Comparison of ENCODE assay signal across 1 cellular context in the genomic region with DNA sequence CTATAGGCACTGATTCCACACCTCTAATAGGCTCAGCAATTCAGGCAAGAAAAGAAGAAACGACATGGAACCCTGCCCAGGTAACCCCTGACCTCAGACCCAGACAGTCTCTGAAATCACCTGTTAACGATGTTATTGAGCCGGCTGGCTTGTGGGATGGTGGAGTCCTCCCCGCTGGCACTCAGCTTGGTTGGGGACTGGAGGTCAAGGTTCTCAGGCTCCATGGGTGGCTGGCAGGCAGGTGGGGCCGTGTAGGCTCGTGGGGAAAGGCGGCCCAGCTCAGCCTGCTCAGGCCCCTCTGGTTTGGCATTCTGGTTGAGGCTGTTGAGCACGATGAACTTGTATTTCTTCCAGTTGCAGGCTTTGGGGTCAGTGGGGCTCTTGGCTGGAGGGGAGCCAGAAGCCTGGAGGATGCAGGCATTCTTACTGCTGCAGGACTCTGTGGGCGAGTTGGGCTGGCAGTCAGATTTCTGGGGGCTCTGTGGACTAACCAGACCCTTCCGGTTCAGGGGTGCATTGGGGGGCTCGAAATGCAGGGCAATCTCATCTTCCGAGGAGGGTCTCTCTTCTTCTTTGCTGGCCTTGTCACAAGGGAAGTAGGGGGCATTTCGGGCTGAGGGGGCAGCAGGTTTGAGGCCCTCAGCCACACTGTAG.
TF ChIP-seq lines count a peak whose summit lies in the region.

No MANE protein-coding gene starts in this region.

TF ChIP-seq in IMR-90, 13 proteins besides CTCF, POLR2A, EP300 and RAD21:
- no peak for TF ChIP-seq NFE2L2 (IDR thresholded peaks at IDR 0.05; ENCODE audit: low read depth, low read length)
- no peak for TF ChIP-seq SMC3 (IDR thresholded peaks at IDR 0.05; ENCODE audit: low read depth, low read length)
- no peak for TF ChIP-seq BHLHE40 (IDR thresholded peaks at IDR 0.05; ENCODE audit: low read depth, low read length)
- TF ChIP-seq, protein P1, sequence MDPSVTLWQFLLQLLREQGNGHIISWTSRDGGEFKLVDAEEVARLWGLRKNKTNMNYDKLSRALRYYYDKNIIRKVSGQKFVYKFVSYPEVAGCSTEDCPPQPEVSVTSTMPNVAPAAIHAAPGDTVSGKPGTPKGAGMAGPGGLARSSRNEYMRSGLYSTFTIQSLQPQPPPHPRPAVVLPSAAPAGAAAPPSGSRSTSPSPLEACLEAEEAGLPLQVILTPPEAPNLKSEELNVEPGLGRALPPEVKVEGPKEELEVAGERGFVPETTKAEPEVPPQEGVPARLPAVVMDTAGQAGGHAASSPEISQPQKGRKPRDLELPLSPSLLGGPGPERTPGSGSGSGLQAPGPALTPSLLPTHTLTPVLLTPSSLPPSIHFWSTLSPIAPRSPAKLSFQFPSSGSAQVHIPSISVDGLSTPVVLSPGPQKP (IDR thresholded peaks at IDR 0.05; ENCODE audit: borderline replicate concordance, low read depth, low read length), result no peak
- no peak for TF ChIP-seq RCOR1 (IDR thresholded peaks at IDR 0.05; ENCODE audit: insufficient replicate concordance, low read length)
- no peak for TF ChIP-seq MAFK (IDR thresholded peaks at IDR 0.05; ENCODE audit: low read depth, low read length)
- TF ChIP-seq MAZ (IDR thresholded peaks at IDR 0.05; ENCODE audit: borderline replicate concordance, low read depth, low read length), result no peak
- no peak for TF ChIP-seq CHD1 (IDR thresholded peaks at IDR 0.05; ENCODE audit: low read depth, low read length)
- no peak for TF ChIP-seq RFX5 (IDR thresholded peaks at IDR 0.05; ENCODE audit: low read depth, low read length)
- no peak for TF ChIP-seq USF2 (IDR thresholded peaks at IDR 0.05; ENCODE audit: low read depth, low read length)
- TF ChIP-seq FOS (IDR thresholded peaks at IDR 0.05; ENCODE audit: low read depth, low read length), result no peak
- TF ChIP-seq CEBPB (IDR thresholded peaks at IDR 0.05; ENCODE audit: low read depth, low read length), result no peak
- no peak for TF ChIP-seq MXI1 (IDR thresholded peaks at IDR 0.05; ENCODE audit: borderline replicate concordance, low read depth, low read length)
